In genomic region chr10:98461500-98461842, GRCh38 we compare ENCODE assay signal across 1 cellular context.
TF ChIP-seq lines count a peak whose summit lies in the region.

No MANE protein-coding gene starts in this region.

TF ChIP-seq in IMR-90, 13 proteins besides CTCF, POLR2A, EP300 and RAD21:
- TF ChIP-seq BHLHE40 (IDR thresholded peaks at IDR 0.05; ENCODE audit: low read depth, low read length) = no peak
- TF ChIP-seq MAZ (IDR thresholded peaks at IDR 0.05; ENCODE audit: borderline replicate concordance, low read depth, low read length) = no peak
- TF ChIP-seq RFX5 (IDR thresholded peaks at IDR 0.05; ENCODE audit: low read depth, low read length) = no peak
- TF ChIP-seq, protein P1, sequence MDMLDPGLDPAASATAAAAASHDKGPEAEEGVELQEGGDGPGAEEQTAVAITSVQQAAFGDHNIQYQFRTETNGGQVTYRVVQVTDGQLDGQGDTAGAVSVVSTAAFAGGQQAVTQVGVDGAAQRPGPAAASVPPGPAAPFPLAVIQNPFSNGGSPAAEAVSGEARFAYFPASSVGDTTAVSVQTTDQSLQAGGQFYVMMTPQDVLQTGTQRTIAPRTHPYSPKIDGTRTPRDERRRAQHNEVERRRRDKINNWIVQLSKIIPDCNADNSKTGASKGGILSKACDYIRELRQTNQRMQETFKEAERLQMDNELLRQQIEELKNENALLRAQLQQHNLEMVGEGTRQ (IDR thresholded peaks at IDR 0.05; ENCODE audit: low read depth, low read length) = no peak
- TF ChIP-seq SMC3 (IDR thresholded peaks at IDR 0.05; ENCODE audit: low read depth, low read length) = no peak
- TF ChIP-seq RCOR1 (IDR thresholded peaks at IDR 0.05; ENCODE audit: insufficient replicate concordance, low read length) = no peak
- no peak for TF ChIP-seq CEBPB (IDR thresholded peaks at IDR 0.05; ENCODE audit: low read depth, low read length)
- no peak for TF ChIP-seq FOS (IDR thresholded peaks at IDR 0.05; ENCODE audit: low read depth, low read length)
- TF ChIP-seq NFE2L2 (IDR thresholded peaks at IDR 0.05; ENCODE audit: low read depth, low read length) = no peak
- no peak for TF ChIP-seq MAFK (IDR thresholded peaks at IDR 0.05; ENCODE audit: low read depth, low read length)
TF ChIP-seq in IMR-90: peak in this region for 0.
